10 cellular contexts compared by ENCODE assay signal in the genomic region with DNA sequence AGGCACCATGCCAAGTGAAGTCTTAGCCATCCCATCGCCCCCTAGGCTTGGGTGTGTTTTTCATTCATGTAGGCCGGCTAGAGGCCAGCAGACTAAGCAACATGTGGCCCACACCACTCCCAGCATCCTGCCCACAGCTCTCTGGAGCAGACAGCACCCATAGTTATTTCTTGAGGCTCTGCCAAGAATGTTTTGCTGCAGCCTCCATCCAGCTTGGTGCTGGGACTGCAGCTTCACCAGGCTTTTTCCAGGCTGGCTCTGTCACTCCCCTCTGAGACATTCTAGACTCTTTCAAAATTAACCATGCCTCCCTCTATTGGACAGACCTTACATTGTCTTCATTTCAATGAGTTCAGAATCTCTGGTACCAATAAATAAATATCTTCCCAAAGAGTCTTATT.
DNase-seq lines count a peak whose midpoint lies in the region; ATAC-seq, FAIRE-seq and TF ChIP-seq lines count a peak whose summit lies in the region.
"Had no signal": no experiment of that assay in that cellular context is flagged by ENCODE, and none has a peak within 500 bp of the region (broad histone marks: within the 10 kb centered on the region; RNA-seq: fewer than 3 reads in every experiment).

No MANE protein-coding gene starts in this region.

- TF ChIP-seq CTCF in PC-3 (conservative IDR thresholded peaks at IDR 0.05; ENCODE audit: low read depth, low read length) (no peak; the same call in 1 of the 2 replicates), retinal pigment epithelial cell (conservative IDR thresholded peaks at IDR 0.05; ENCODE audit: low read depth, low read length) (peak; percentile 17)

- no peaks in the 10 kb centered on the region for H3K9me3 ChIP-seq in PC-3 (ENCODE audit: low read length)

- no peaks in the 10 kb centered on the region for H3K9me2 ChIP-seq in PC-3 (replicated peaks; ENCODE audit: low read length)

- H2AFZ ChIP-seq in PC-3 (ENCODE audit: low read length), result no peak overlapping the region

- H3K4me1 ChIP-seq in PC-3 (ENCODE audit: insufficient read depth, low read length), result no peaks in the 10 kb centered on the region

- no peaks in the 10 kb centered on the region for H3K27me3 ChIP-seq in PC-3 (ENCODE audit: low read length)

- no peak for FAIRE-seq in GM19239 (lab: Jason Lieb, UNC)

- ATAC-seq in PC-3, result no peak

- POLR2A ChIA-PET in PC-3 (lab: Charles Lee; ENCODE audit: unreplicated experiment), result no interaction called here

- intact Hi-C loops in PC-3 (cut with micrococcal nuclease), result no loop called here

- no peaks in the 10 kb centered on the region for H4K20me1 ChIP-seq in PC-3 (ENCODE audit: low read length)

- H3K4me3 ChIP-seq in PC-3 (ENCODE audit: low read length) (no peak overlapping the region), retinal pigment epithelial cell (ENCODE audit: low read length) (no peak overlapping the region)

- no peak overlapping the region for H3K27ac ChIP-seq in PC-3 (ENCODE audit: low read length)

- DNase-seq in GM04504 (ENCODE audit: low read depth) (peak; percentile 55), PC-3 (peak; percentile 17), foreskin melanocyte (peak; percentile 11), retinal pigment epithelial cell (ENCODE audit: low read depth) (peak; percentile 87), GM19239 (ENCODE audit: insufficient read length, low spot score) (no peak), SKM-1 treated with dmso at 0.1 percent for 144 hours (lab: John Stamatoyannopoulos, UW; ENCODE audit: unreplicated experiment) (no peak)
- DNase-seq in stimulated activated CD4-positive, alpha-beta T cell treated with anti-CD3 and anti-CD28 coated beads, Interleukin-12 subunit alpha, Interleukin-12 subunit beta, amount 100 ng/mL, for 4 hours, result no peak
- DNase-seq: activated naive CD8-positive, alpha-beta T cell treated with anti-CD3 and anti-CD28 coated beads for 36 hours; NCI-H2171 treated with DMSO at 0.1 percent for 48 hours; RPMI8226 had no signal

- H3F3A ChIP-seq in PC-3 (ENCODE audit: low read length, unreplicated experiment), result no peaks in the 10 kb centered on the region

- no peak overlapping the region for H3K9ac ChIP-seq in PC-3 (ENCODE audit: low read length)

- CTCF ChIA-PET in PC-3 (lab: Charles Lee), result no interaction called here

- no peaks in the 10 kb centered on the region for H3K36me3 ChIP-seq in PC-3 (ENCODE audit: low read depth, low read length)

- H3K4me2 ChIP-seq in PC-3 (ENCODE audit: low read length), result no peak overlapping the region

- no peaks in the 10 kb centered on the region for H3K79me2 ChIP-seq in PC-3 (ENCODE audit: low read length)

- BruUV-seq in PC-3 (replicated peaks; lab: Mats Ljungman, UMichigan), result no TSS peak

Comparison
In these comparisons a context has a peak if more than half of its experiments do, and no peak if none do; other contexts are left out.
1. DNase-seq: peak in GM04504 (single experiment), PC-3 (single experiment), foreskin melanocyte (single experiment) and retinal pigment epithelial cell (single experiment); none in stimulated activated CD4-positive, alpha-beta T cell treated with anti-CD3 and anti-CD28 coated beads, Interleukin-12 subunit alpha, Interleukin-12 subunit beta, amount 100 ng/mL, for 4 hours (single experiment), GM19239 (single experiment) and SKM-1 treated with dmso at 0.1 percent for 144 hours (single experiment).